Comparison of ENCODE assay signal across 18 cellular contexts in genomic region chr4:124265701-124266100, GRCh38.
"Had no signal": no experiment of that assay in that cellular context is flagged by ENCODE, and none has a peak within 500 bp of the region (broad histone marks: within the 10 kb centered on the region; RNA-seq: fewer than 3 reads in every experiment).

No MANE protein-coding gene starts in this region.

- H3K4me1 ChIP-seq: adrenal gland, foreskin keratinocyte, lower lobe of right lung, prostate gland, right atrium auricular region had no signal

- ATAC-seq: activated naive CD4-positive, alpha-beta T cell treated with anti-CD3 and anti-CD28 coated beads, Interleukin-2, amount 50 U/mL, for 72 hours; activated T-cell treated with anti-CD3 and anti-CD28 coated beads, Interleukin-2, amount 50 U/mL, for 72 hours; foreskin keratinocyte; left colon; lower lobe of right lung; naive thymus-derived CD8-positive, alpha-beta T cell; stimulated activated naive CD8-positive, alpha-beta T cell treated with anti-CD3 and anti-CD28 coated beads, Interleukin-15, amount 100 ng/mL, for 72 hours had no signal

- H3K36me3 ChIP-seq: adrenal gland, brain microvascular endothelial cell, lower lobe of right lung, prostate gland, right atrium auricular region, WERI-Rb-1 had no signal

- H3K4me2 ChIP-seq: hepatocyte had no signal

- H3K27me3 ChIP-seq: adrenal gland, brain microvascular endothelial cell, foreskin keratinocyte, hepatocyte, right atrium auricular region had no signal

- H2AFZ ChIP-seq: hepatocyte had no signal

- H3K79me2 ChIP-seq: hepatocyte had no signal

- H3K27ac ChIP-seq: adrenal gland, brain microvascular endothelial cell, foreskin keratinocyte, hepatocyte, lower lobe of right lung, prostate gland, right atrium auricular region, skin epidermis, WERI-Rb-1 had no signal

- H3K9me3 ChIP-seq: adrenal gland, lower lobe of right lung, prostate gland had no signal

- H3K4me3 ChIP-seq: adrenal gland, hepatocyte, lower lobe of right lung, prostate gland, right atrium auricular region, skin epidermis had no signal

- DNase-seq: activated CD4-positive, alpha-beta T cell treated with anti-CD3 and anti-CD28 coated beads, Interleukin-2, amount 50 U/mL, for 4 hours; activated gamma-delta T cell treated with Interleukin-2 at 50 U/mL for 16 hours; activated T-cell treated with anti-CD3 and anti-CD28 coated beads, Interleukin-2, amount 50 U/mL, for 72 hours; adrenal gland; brain microvascular endothelial cell; cortex of kidney; left colon; lower lobe of right lung; naive thymus-derived CD8-positive, alpha-beta T cell; stimulated activated naive CD8-positive, alpha-beta T cell treated with anti-CD3 and anti-CD28 coated beads, Interleukin-15, amount 100 ng/mL, for 72 hours; T-helper 2 cell; WERI-Rb-1 had no signal
